Comparison of ENCODE assay signal across 23 cellular contexts in genomic region chr14:33508663-33509062, GRCh38.
A peak's percentile ranks its signal among the peaks of the same experiment; 100 is the strongest.
DNase-seq lines count a peak whose midpoint lies in the region; FAIRE-seq and TF ChIP-seq lines count a peak whose summit lies in the region.
"Had no signal": no experiment of that assay in that cellular context is flagged by ENCODE, and none has a peak within 500 bp of the region (broad histone marks: within the 10 kb centered on the region; RNA-seq: fewer than 3 reads in every experiment).

No MANE protein-coding gene starts in this region.

- no peak overlapping the region for H3K27ac ChIP-seq in astrocyte (ENCODE audit: low read depth, low read length)
- no peak overlapping the region for H3K27ac ChIP-seq in neuronal stem cell (replicated peaks; ENCODE audit: low read length)
- no peak overlapping the region for H3K27ac ChIP-seq in H9 (ENCODE audit: insufficient read length, low read depth, low read length)
- H3K27ac ChIP-seq in hepatocyte, result no peak overlapping the region
- H3K27ac ChIP-seq: SJSA1 had no signal

- H3K4me1 Mint-ChIP-seq in astrocyte (ENCODE audit: low read depth, unreplicated experiment) (peaks cover 20% of the 10 kb centered on the region), H9 (peaks cover 0 to 4% of the 10 kb centered on the region in 2 experiments; a peak in 1 of 4 replicates)

- no peak overlapping the region for H4K5ac ChIP-seq in H9 (ENCODE audit: insufficient read length, low read depth, low read length)

- no peak overlapping the region for H3K56ac ChIP-seq in H9 (ENCODE audit: insufficient read length, low read depth, low read length)

- H4K8ac ChIP-seq in neuronal stem cell (ENCODE audit: low read depth, low read length) (no peak overlapping the region), H9 (replicated peaks; ENCODE audit: insufficient read length, low read depth, low read length) (no peak overlapping the region)

- H2BK15ac ChIP-seq in neuronal stem cell (ENCODE audit: low read length), result no peak overlapping the region
- no peak overlapping the region for H2BK15ac ChIP-seq in H9 (ENCODE audit: low read depth, low read length)

- H2AK5ac ChIP-seq in neuronal stem cell (ENCODE audit: low read depth, low read length) (no peak overlapping the region), H9 (ENCODE audit: insufficient read length, low read length) (no peak overlapping the region)

- H4K20me1 ChIP-seq in astrocyte (ENCODE audit: insufficient read depth, low read length), result no peaks in the 10 kb centered on the region
- no peaks in the 10 kb centered on the region for H4K20me1 ChIP-seq in H9 (ENCODE audit: control insufficient read depth, insufficient read depth, insufficient read length)
- H4K20me1 ChIP-seq in hepatocyte (ENCODE audit: insufficient read depth, poor library complexity, severe bottlenecking), result no peaks in the 10 kb centered on the region

- H3K79me2 ChIP-seq in astrocyte (ENCODE audit: insufficient read depth, low read length) (no peaks in the 10 kb centered on the region), H9 (ENCODE audit: insufficient read depth, low read length) (no peaks in the 10 kb centered on the region), hepatocyte (no peaks in the 10 kb centered on the region)

- H3K36me3 ChIP-seq in astrocyte (ENCODE audit: insufficient read depth, low read length) (no peaks in the 10 kb centered on the region), neuronal stem cell (replicated peaks in 1 of 2; ENCODE audit: control insufficient read depth in 2 of 2, insufficient read depth in 2 of 2, low read length in 2 of 2) (no peaks in the 10 kb centered on the region), hepatocyte (replicated peaks; ENCODE audit: insufficient read depth, low read depth) (no peaks in the 10 kb centered on the region)
- H3K36me3 ChIP-seq: SJSA1 had no signal

- H2BK5ac ChIP-seq in neuronal stem cell (ENCODE audit: low read length), result no peak overlapping the region
- H2BK5ac ChIP-seq in H9 (ENCODE audit: insufficient read length, low read length), result no peak overlapping the region

- H3K23me2 ChIP-seq in H9 (ENCODE audit: insufficient read length, low read depth, low read length, poor library complexity, severe bottlenecking), result no peaks in the 10 kb centered on the region

- H3K4me1 ChIP-seq in astrocyte (ENCODE audit: insufficient read depth, low read length) (peaks cover 37% of the 10 kb centered on the region), neuronal stem cell (ENCODE audit: control insufficient read depth in 2 of 2, insufficient read depth in 1 of 2, low read depth in 1 of 2, low read length in 2 of 2) (peaks cover 9 to 28% of the 10 kb centered on the region in 2 donors), H9 (ENCODE audit: insufficient read depth, low read length) (no peaks in the 10 kb centered on the region), hepatocyte (ENCODE audit: insufficient read depth) (no peaks in the 10 kb centered on the region)
- H3K4me1 ChIP-seq: SJSA1 had no signal

- H4K91ac ChIP-seq in neuronal stem cell (ENCODE audit: low read depth, low read length, poor library complexity) (no peak overlapping the region), H9 (ENCODE audit: insufficient read length, low read depth, low read length) (no peak overlapping the region)

- H2BK20ac ChIP-seq in H9 (ENCODE audit: low read depth, low read length, poor library complexity, severe bottlenecking), result no peak overlapping the region

- no CpG with 5 or more reads among the region's 3 CpGs for WGBS in neuronal stem cell (ENCODE audit: extremely low coverage in 2 of 2, insufficient read length in 2 of 2, insufficient replicate concordance in 1 of 2), 2 donors
- WGBS in H9 (ENCODE audit: extremely low coverage, insufficient read length, low lambda C conversion rate), result no CpG with 5 or more reads among the region's 3 CpGs
- WGBS in hepatocyte (ENCODE audit: low lambda C conversion rate, missing lambda C conversion rate), result 76% methylated on average over 3 of the region's 3 CpGs

- H3K36me3 Mint-ChIP-seq in astrocyte (ENCODE audit: low read depth, unreplicated experiment) (no peaks in the 10 kb centered on the region), H9 (ENCODE audit: insufficient read depth in 1 of 3, low read depth in 3 of 3) (no peaks in the 10 kb centered on the region)

- H3K9ac ChIP-seq in astrocyte (ENCODE audit: low read length) (no peak overlapping the region), neuronal stem cell (ENCODE audit: low read depth, low read length, poor library complexity) (peak overlapping the region; percentile 50), H9 (ENCODE audit: extremely low read depth, insufficient read length, low read length) (no peak overlapping the region)

- no peaks in the 10 kb centered on the region for H3K27me3 Mint-ChIP-seq in astrocyte (ENCODE audit: low read depth, unreplicated experiment)
- no peaks in the 10 kb centered on the region for H3K27me3 Mint-ChIP-seq in H9 (ENCODE audit: low read depth)

- H2AFZ ChIP-seq in astrocyte (ENCODE audit: low read depth, low read length) (no peak overlapping the region), neuronal stem cell (ENCODE audit: low read length) (no peak overlapping the region), H9 (ENCODE audit: low read length) (no peak overlapping the region), hepatocyte (no peak overlapping the region)

- H3K4ac ChIP-seq in neuronal stem cell (ENCODE audit: low read length) (no peak overlapping the region), H9 (ENCODE audit: low read depth, low read length) (no peak overlapping the region)

- H3K9me2 ChIP-seq in hepatocyte (replicated peaks; ENCODE audit: insufficient read depth), result no peaks in the 10 kb centered on the region

- H3K9me3 Mint-ChIP-seq in astrocyte (ENCODE audit: unreplicated experiment) (no peaks in the 10 kb centered on the region), H9 (no peaks in the 10 kb centered on the region; a peak in 1 of 5 replicates)

- no peak for FAIRE-seq in astrocyte (lab: Jason Lieb, UNC)

- DNase-seq in astrocyte (ENCODE audit: low read depth), result peak; percentile 12
- peak; percentile 80 for DNase-seq in choroid plexus epithelial cell (ENCODE audit: low read depth)
- DNase-seq in neuronal stem cell (ENCODE audit: low spot score), result no peak
- DNase-seq in stromal cell of bone marrow (ENCODE audit: low read depth), result peak; percentile 2
- no peak for DNase-seq in H9
- DNase-seq in hepatocyte (ENCODE audit: low spot score), result no peak
- no peak for DNase-seq in GM20000 (ENCODE audit: low spot score)
- DNase-seq: Calu3, DMS79 treated with DMSO at 0.1 percent for 48 hours, GOT3, IMR-90, KG1, NCI-H1092, NCI-H1417 treated with DMSO at 0.1 percent for 48 hours, NCI-H1694 treated with DMSO at 0.1 percent for 48 hours, NCI-H2081 treated with DMSO at 0.1 percent for 48 hours, NCI-H2171, NCI-H226, NCI-H510A, NCI-H69, Right ventricle myocardium superior, RPMI8226 had no signal

- no peak overlapping the region for H3K4me3 Mint-ChIP-seq in astrocyte (ENCODE audit: unreplicated experiment)
- H3K4me3 Mint-ChIP-seq in H9, result no peak overlapping the region

- TF ChIP-seq CTCF in astrocyte (IDR thresholded peaks at IDR 0.05; ENCODE audit: insufficient read depth, low read depth, low read length) (no peak), choroid plexus epithelial cell (conservative IDR thresholded peaks at IDR 0.05; ENCODE audit: low read depth, low read length) (no peak), H9 (conservative IDR thresholded peaks at IDR 0.05) (no peak), hepatocyte (IDR thresholded peaks at IDR 0.05; ENCODE audit: poor library complexity) (no peak), GM20000 (IDR thresholded peaks at IDR 0.05; ENCODE audit: extremely low read depth, missing control alignments) (no peak)

- H3K18ac ChIP-seq in neuronal stem cell (ENCODE audit: low read length) (no peak overlapping the region), H9 (ENCODE audit: insufficient read length, low read depth, low read length) (no peak overlapping the region)

- H3K27me3 ChIP-seq in astrocyte (ENCODE audit: insufficient read depth, low read length) (no peaks in the 10 kb centered on the region), neuronal stem cell (ENCODE audit: control insufficient read depth in 3 of 3, insufficient read depth in 3 of 3, low read depth in 1 of 3, low read length in 3 of 3) (no peaks in the 10 kb centered on the region), H9 (ENCODE audit: insufficient read depth, low read length) (no peaks in the 10 kb centered on the region), hepatocyte (no peaks in the 10 kb centered on the region)
- H3K27me3 ChIP-seq: SJSA1 had no signal

- no peaks in the 10 kb centered on the region for H3K79me1 ChIP-seq in neuronal stem cell (ENCODE audit: low read depth, low read length)
- no peaks in the 10 kb centered on the region for H3K79me1 ChIP-seq in H9 (ENCODE audit: insufficient read depth, low read depth, low read length, poor library complexity, severe bottlenecking)

- H3K4me2 ChIP-seq in astrocyte (ENCODE audit: low read length), result no peak overlapping the region
- H3K4me2 ChIP-seq in neuronal stem cell (ENCODE audit: insufficient read depth, low read length, poor library complexity, severe bottlenecking), result no peak overlapping the region
- H3K4me2 ChIP-seq in H9 (ENCODE audit: insufficient read depth, insufficient read length, low read length), result no peak overlapping the region
- H3K4me2 ChIP-seq in hepatocyte, result no peak overlapping the region

- no peak overlapping the region for H3T11ph ChIP-seq in H9 (ENCODE audit: low read length)

- H2BK120ac ChIP-seq in neuronal stem cell (ENCODE audit: low read depth, low read length), result no peak overlapping the region
- no peak overlapping the region for H2BK120ac ChIP-seq in H9 (ENCODE audit: low read depth, low read length, poor library complexity, severe bottlenecking)

- H3K4me3 ChIP-seq in astrocyte (ENCODE audit: insufficient read depth, low read depth, low read length) (no peak overlapping the region), choroid plexus epithelial cell (ENCODE audit: low read depth, low read length) (no peak overlapping the region), neuronal stem cell (ENCODE audit: low read length in 2 of 2) (no peak overlapping the region), hepatocyte (no peak overlapping the region)
- H3K4me3 ChIP-seq: SJSA1 had no signal

- H3K14ac ChIP-seq in neuronal stem cell (ENCODE audit: low read length) (no peak overlapping the region), H9 (ENCODE audit: insufficient read depth, low read length) (no peak overlapping the region)

- H2BK12ac ChIP-seq in neuronal stem cell (ENCODE audit: low read length) (no peak overlapping the region), H9 (ENCODE audit: insufficient read length, low read depth, low read length) (no peak overlapping the region)

- H3K27ac Mint-ChIP-seq in astrocyte (ENCODE audit: unreplicated experiment) (no peak overlapping the region), H9 (no peak overlapping the region)

- no peak overlapping the region for H3K23ac ChIP-seq in neuronal stem cell (ENCODE audit: low read depth, low read length, poor library complexity)
- no peak overlapping the region for H3K23ac ChIP-seq in H9 (ENCODE audit: insufficient read length, low read depth, low read length)

- H3K9me3 ChIP-seq in astrocyte (ENCODE audit: insufficient read depth, low read depth, low read length), result no peaks in the 10 kb centered on the region
- H3K9me3 ChIP-seq in neuronal stem cell (replicated peaks in 1 of 2; ENCODE audit: control insufficient read depth in 2 of 2, insufficient read depth in 1 of 2, low read depth in 1 of 2, low read length in 2 of 2), result no peaks in the 10 kb centered on the region
- H3K9me3 ChIP-seq in H9 (ENCODE audit: control insufficient read depth, low read depth, low read length), result no peaks in the 10 kb centered on the region
- H3K9me3 ChIP-seq in hepatocyte (ENCODE audit: low read depth), result no peaks in the 10 kb centered on the region
- H3K9me3 ChIP-seq: SJSA1 had no signal

Comparison
In these comparisons a context has a peak if more than half of its experiments do, and no peak if none do; other contexts are left out.
1. DNase-seq: peak in astrocyte (single experiment), choroid plexus epithelial cell (single experiment) and stromal cell of bone marrow (single experiment); none in neuronal stem cell (single experiment), H9 (single experiment), hepatocyte (single experiment) and GM20000 (single experiment).